ENCODE assay signal across 27 cellular contexts in the genomic region with DNA sequence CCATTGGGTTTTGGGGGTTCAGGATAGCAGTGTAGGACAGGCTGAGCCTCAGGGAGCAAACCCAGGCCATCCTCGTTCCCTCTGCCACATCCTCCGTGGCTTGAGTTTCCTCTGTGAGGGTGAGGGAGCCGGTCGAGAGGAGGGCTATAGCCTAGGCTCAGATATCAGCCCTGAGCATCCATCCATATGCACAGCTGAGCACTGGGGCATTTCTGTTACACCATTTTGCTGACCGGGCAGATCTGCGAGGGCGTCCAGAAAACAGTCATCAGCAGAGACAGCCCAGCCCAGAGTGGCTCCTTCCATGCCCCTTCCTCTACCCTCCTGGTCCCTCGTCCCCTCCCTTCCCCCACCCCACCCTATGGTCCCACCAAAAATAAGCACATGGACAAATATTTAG. TPM values are rescaled to one million over a fixed set of nuclear protein-coding genes. Genes with fewer than 3 reads are reported as not detected.
DNase-seq lines count a peak whose midpoint lies in the region; ATAC-seq, FAIRE-seq and TF ChIP-seq lines count a peak whose summit lies in the region.
"Had no signal": no experiment of that assay in that cellular context is flagged by ENCODE, and none has a peak within 500 bp of the region (broad histone marks: within the 10 kb centered on the region; RNA-seq: fewer than 3 reads in every experiment).

No MANE protein-coding gene starts in this region.

- no peak for TF ChIP-seq RAD21 in HepG2 (CRISPR knock-in tag; IDR thresholded peaks at IDR 0.05)

- H2AFZ ChIP-seq in HepG2 (ENCODE audit: low read length) = no peak overlapping the region
- H2AFZ ChIP-seq: GM23338, PC-9 had no signal

- H3K4me1 Mint-ChIP-seq in brain = peaks cover 62% of the 10 kb centered on the region
- H3K4me1 Mint-ChIP-seq in mesothelial cell of epicardium = peaks cover 25% of the 10 kb centered on the region
- H3K4me1 Mint-ChIP-seq in stimulated activated effector memory CD8-positive, alpha-beta T cell treated with anti-CD3 and anti-CD28 coated beads, Interleukin-12 subunit alpha, Interleukin-12 subunit beta, amount 100 ng/mL, for 72 hours = peaks cover 21% of the 10 kb centered on the region

- H3K27me3 ChIP-seq in HepG2 (ENCODE audit: control insufficient read depth in 1 of 2, insufficient read depth in 2 of 2, low read length in 2 of 2) = no peaks in the 10 kb centered on the region
- H3K27me3 ChIP-seq in right lobe of liver = no peaks in the 10 kb centered on the region
- no peaks in the 10 kb centered on the region for H3K27me3 ChIP-seq in ovary
- H3K27me3 ChIP-seq: BLaER1 treated with 17β-estradiol and CSF1 and Interleukin-3, amounts not matched to agents 10 nM and 100 nM had no signal

- BruUV-seq in HepG2 (replicated peaks; lab: Mats Ljungman, UMichigan) = no TSS peak

- no peak overlapping the region for H3K9ac ChIP-seq in HepG2 (ENCODE audit: insufficient read depth, low read depth, low read length)
- H3K9ac ChIP-seq: BLaER1 treated with 17β-estradiol and CSF1 and Interleukin-3, amounts not matched to agents 10 nM and 100 nM had no signal

- TF ChIP-seq EP300 in HepG2 (IDR thresholded peaks at IDR 0.05; ENCODE audit: low read depth in 2 of 2, low read length in 2 of 2) = no peak
- no peak for TF ChIP-seq EP300 in HepG2 (CRISPR knock-in tag; IDR thresholded peaks at IDR 0.05; ENCODE audit: borderline replicate concordance)
- TF ChIP-seq EP300 in ovary (IDR thresholded peaks at IDR 0.05) = no peak

- in situ Hi-C loops in HepG2 (cut with HindIII; ENCODE audit: extremely low pct_ligation_motif_present, low pct_unique_long_range_greater_than_20kb) = no loop called here

- H3K4me2 ChIP-seq in HepG2 (ENCODE audit: low read depth, low read length) = no peak overlapping the region
- H3K4me2 ChIP-seq: BLaER1 treated with 17β-estradiol and CSF1 and Interleukin-3, amounts not matched to agents 10 nM and 100 nM; GM23338; PC-9 had no signal

- intact Hi-C loops in HepG2 (cut with micrococcal nuclease; ENCODE audit: unreplicated experiment) = no loop called here
- intact Hi-C loops in right lobe of liver (cut with DNase I) = no loop called here
- intact Hi-C loops in ovary (cut with DNase I) = loop anchor here in 1 of 4 donors (5.0 kb wide), 1 partner anchor 137 kb away; no protein-coding TSS in a partner anchor

- peak overlapping the region in 3 of 5 experiments; percentile 15 to 96 (median 24) for H3K27ac Mint-ChIP-seq in brain
- peak overlapping the region; percentile 59 for H3K27ac Mint-ChIP-seq in mesothelial cell of epicardium
- peak overlapping the region; percentile 50 for H3K27ac Mint-ChIP-seq in stimulated activated effector memory CD8-positive, alpha-beta T cell treated with anti-CD3 and anti-CD28 coated beads, Interleukin-12 subunit alpha, Interleukin-12 subunit beta, amount 100 ng/mL, for 72 hours
- H3K27ac Mint-ChIP-seq: CD4-positive, alpha-beta T cell; GM23338 had no signal

- H3K4me3 Mint-ChIP-seq in brain = no peak overlapping the region
- no peak overlapping the region for H3K4me3 Mint-ChIP-seq in mesothelial cell of epicardium
- H3K4me3 Mint-ChIP-seq in stimulated activated effector memory CD8-positive, alpha-beta T cell treated with anti-CD3 and anti-CD28 coated beads, Interleukin-12 subunit alpha, Interleukin-12 subunit beta, amount 100 ng/mL, for 72 hours = no peak overlapping the region
- H3K4me3 Mint-ChIP-seq: CD4-positive, alpha-beta T cell; GM23338 had no signal

- TF ChIP-seq POLR2A in HepG2 (IDR thresholded peaks at IDR 0.05; ENCODE audit: insufficient read depth in 1 of 2, low read depth in 2 of 2, low read length in 2 of 2) = no peak
- TF ChIP-seq POLR2A in right lobe of liver (IDR thresholded peaks at IDR 0.05) = no peak
- TF ChIP-seq POLR2A in ovary (IDR thresholded peaks at IDR 0.05) = no peak

- CTCF ChIA-PET in HepG2 (lab: Yijun Ruan, JAX; ENCODE audit: low intra/inter-chr PET ratio, low total read pairs) = no interaction called here

- H3K27me3 Mint-ChIP-seq in brain = no peaks in the 10 kb centered on the region
- H3K27me3 Mint-ChIP-seq in mesothelial cell of epicardium (ENCODE audit: low read depth) = no peaks in the 10 kb centered on the region
- H3K27me3 Mint-ChIP-seq: CD4-positive, alpha-beta T cell had no signal

- FAIRE-seq in HepG2 (lab: Jason Lieb, UNC) = no peak
- FAIRE-seq: GM12891 had no signal

- ATAC-seq in HepG2 (no peak), right lobe of liver (no peak)
- ATAC-seq in stimulated activated effector memory CD8-positive, alpha-beta T cell treated with anti-CD3 and anti-CD28 coated beads, Interleukin-12 subunit alpha, Interleukin-12 subunit beta, amount 100 ng/mL, for 72 hours = no peak
- ATAC-seq: GM23338 had no signal

- no peaks in the 10 kb centered on the region for H3K9me3 Mint-ChIP-seq in brain
- no peaks in the 10 kb centered on the region for H3K9me3 Mint-ChIP-seq in mesothelial cell of epicardium
- no peaks in the 10 kb centered on the region for H3K9me3 Mint-ChIP-seq in stimulated activated effector memory CD8-positive, alpha-beta T cell treated with anti-CD3 and anti-CD28 coated beads, Interleukin-12 subunit alpha, Interleukin-12 subunit beta, amount 100 ng/mL, for 72 hours
- H3K9me3 Mint-ChIP-seq: CD4-positive, alpha-beta T cell; GM23338 had no signal

- no peaks in the 10 kb centered on the region for H3K79me2 ChIP-seq in HepG2 (ENCODE audit: insufficient read depth, low read length)

- POLR2A ChIA-PET in HepG2 (lab: Yijun Ruan, JAX) = no interaction called here

- H3K9me3 ChIP-seq in HepG2 (ENCODE audit: low read length) (no peaks in the 10 kb centered on the region), right lobe of liver (no peaks in the 10 kb centered on the region), ovary (no peaks in the 10 kb centered on the region)
- H3K9me3 ChIP-seq: BLaER1 treated with 17β-estradiol and CSF1 and Interleukin-3, amounts not matched to agents 10 nM and 100 nM; Caco-2 had no signal

- TF ChIP-seq CTCF in HepG2 (CRISPR knock-in tag; IDR thresholded peaks at IDR 0.05) (no peak), right lobe of liver (IDR thresholded peaks at IDR 0.05) (no peak), brain (conservative IDR thresholded peaks at IDR 0.05) (no peak), mesothelial cell of epicardium (IDR thresholded peaks at IDR 0.05; ENCODE audit: unreplicated experiment) (no peak), ovary (IDR thresholded peaks at IDR 0.05) (no peak)

- H3K36me3 ChIP-seq in HepG2 (replicated peaks in 1 of 2; ENCODE audit: control insufficient read depth in 1 of 2, insufficient read depth in 2 of 2, low read length in 2 of 2) = peaks cover 27 to 87% of the 10 kb centered on the region in 2 experiments
- peaks cover 0 to 22% (median 7%) of the 10 kb centered on the region in 4 donors for H3K36me3 ChIP-seq in right lobe of liver
- H3K36me3 ChIP-seq in ovary = no peaks in the 10 kb centered on the region

- peaks cover 4% of the 10 kb centered on the region; the same call in 1 of the 2 replicates for H4K20me1 ChIP-seq in HepG2 (ENCODE audit: insufficient read depth, low read length)

- H3K27ac ChIP-seq in HepG2 (ENCODE audit: extremely low read length, insufficient read depth, low read length) (no peak overlapping the region), right lobe of liver (no peak overlapping the region), ovary (no peak overlapping the region)
- H3K27ac ChIP-seq: 22Rv1; BLaER1 treated with 17β-estradiol and CSF1 and Interleukin-3, amounts not matched to agents 10 nM and 100 nM; PC-9 had no signal

- WGBS in HepG2 (ENCODE audit: low lambda C conversion rate) = 96% methylated on average over 3 of the region's 8 CpGs
- WGBS in right lobe of liver (ENCODE audit: insufficient coverage, low coverage, low lambda C conversion rate, missing lambda C conversion rate) = 60% methylated on average over 1 of the region's 8 CpGs
- 70 to 75% (median 70%) methylated on average over 8 of the region's 8 CpGs for WGBS in ovary, 3 donors

- H3K36me3 Mint-ChIP-seq in brain (peaks cover 18% of the 10 kb centered on the region), mesothelial cell of epicardium (peaks cover 22% of the 10 kb centered on the region)
- no peaks in the 10 kb centered on the region for H3K36me3 Mint-ChIP-seq in stimulated activated effector memory CD8-positive, alpha-beta T cell treated with anti-CD3 and anti-CD28 coated beads, Interleukin-12 subunit alpha, Interleukin-12 subunit beta, amount 100 ng/mL, for 72 hours

- DNase-seq in HepG2 (ENCODE audit: low spot score) (no peak), right lobe of liver (no peak), mesothelial cell of epicardium (ENCODE audit: low spot score in 2 of 2, unreplicated experiment in 2 of 2) (no peak), ovary (no peak), AML-193 (lab: John Stamatoyannopoulos, UW) (no peak)
- no peak for DNase-seq in stimulated activated effector memory CD8-positive, alpha-beta T cell treated with anti-CD3 and anti-CD28 coated beads, Interleukin-12 subunit alpha, Interleukin-12 subunit beta, amount 100 ng/mL, for 72 hours (ENCODE audit: low spot score in 2 of 2)
- DNase-seq in effector CD8-positive, alpha-beta T cell (lab: John Stamatoyannopoulos, UW) = no peak
- DNase-seq: Caco-2; CD4-positive, alpha-beta T cell; EL; GF-D8; HCEC 1CT; KBM-7; NCI-H1105 treated with DMSO at 0.1 percent for 48 hours; NCI-H146; NCI-H1930; NCI-H2107; NCI-H526; NCI-H82; NK-92 treated with Interleukin-12 subunit alpha and Interleukin-12 subunit beta, amount 100 ng/mL, for 24 hours; SHP77 had no signal

- H3K4me3 ChIP-seq in HepG2 (replicated peaks in 1 of 3; ENCODE audit: insufficient read depth in 1 of 3, low read depth in 2 of 3, low read length in 3 of 3) = no peak overlapping the region
- H3K4me3 ChIP-seq in right lobe of liver = no peak overlapping the region
- no peak overlapping the region for H3K4me3 ChIP-seq in ovary
- H3K4me3 ChIP-seq: BLaER1 treated with 17β-estradiol and CSF1 and Interleukin-3, amounts not matched to agents 10 nM and 100 nM; GM23338; PC-9 had no signal

- H3K4me1 ChIP-seq in HepG2 (ENCODE audit: insufficient read depth, low read length) (no peaks in the 10 kb centered on the region), right lobe of liver (no peaks in the 10 kb centered on the region), ovary (ENCODE audit: insufficient read depth) (no peaks in the 10 kb centered on the region)
- H3K4me1 ChIP-seq: Caco-2 had no signal

RNA-seq across cellular contexts. Expression of gene PTPRF, which starts 53.5 kb away (rescaled TPM):
- 47.3 and 55.9 TPM in 2 replicates for total RNA-seq in HepG2 (2016; rRNA removed; fragmentation: Illumina TruSeq; extraction: Trizol)
- 6.1 and 8.9 TPM in 2 replicates for total RNA-seq in HepG2 (2016; cell fraction: cytosol; rRNA removed; fragmentation: Illumina TruSeq; extraction: Trizol; ENCODE audit: low read depth)
- total RNA-seq in HepG2 (2016; cell fraction: insoluble cytoplasmic fraction; rRNA removed; fragmentation: Illumina TruSeq; extraction: Trizol) = 38.1 and 54.3 TPM in 2 replicates
- total RNA-seq in HepG2 (2016; cell fraction: membrane; rRNA removed; fragmentation: Illumina TruSeq; extraction: Trizol) = 30.4 and 36.7 TPM in 2 replicates
- total RNA-seq in HepG2 (2016; cell fraction: nucleus; rRNA removed; fragmentation: Illumina TruSeq; extraction: Trizol) = 76.8 and 90.3 TPM in 2 replicates
- polyA plus RNA-seq in HepG2 (2011; rRNA removed) = 167 and 213 TPM in 2 replicates
- polyA plus RNA-seq in HepG2 (2011; cell fraction: cytosol; rRNA removed) = 119 and 128 TPM in 2 replicates
- polyA plus RNA-seq in HepG2 (2011; cell fraction: nucleus; rRNA removed) = 229 and 238 TPM in 2 replicates
- 125 and 182 TPM in 2 replicates for polyA plus RNA-seq in HepG2 (2012)
- 5.7 and 6.0 TPM in 2 replicates for polyA plus RNA-seq in HepG2 (2016; cell fraction: cytosol; fragmentation: Illumina TruSeq; extraction: Trizol; ENCODE audit: low read depth)
- polyA plus RNA-seq in HepG2 (2016; cell fraction: insoluble cytoplasmic fraction; fragmentation: Illumina TruSeq; extraction: Trizol; ENCODE audit: low read depth) = 37.1 and 51.8 TPM in 2 replicates
- polyA plus RNA-seq in HepG2 (2016; cell fraction: membrane; fragmentation: Illumina TruSeq; extraction: Trizol; ENCODE audit: low read depth) = 13.5 and 17.9 TPM in 2 replicates
- polyA plus RNA-seq in HepG2 (2016; cell fraction: nucleus; fragmentation: Illumina TruSeq; extraction: Trizol; ENCODE audit: insufficient read depth, low read depth) = 139 and 140 TPM in 2 replicates
- 212 and 690 TPM in 2 replicates for polyA minus RNA-seq in HepG2 (2011; rRNA and poly(A)+ RNA removed; ENCODE audit: low replicate concordance)
- 137 and 178 TPM in 2 replicates for polyA minus RNA-seq in HepG2 (2011; cell fraction: cytosol; rRNA and poly(A)+ RNA removed)
- 83.0 and 106 TPM in 2 replicates for polyA minus RNA-seq in HepG2 (2011; cell fraction: nucleus; rRNA and poly(A)+ RNA removed)
- 100 to 1,000 TPM in 4 of 6 experiments, 10 to 100 TPM in 2; 97.1 to 252 (median 160) TPM for total RNA-seq in right lobe of liver
- polyA plus RNA-seq in brain (ENCODE audit: insufficient read depth, low read depth, low replicate concordance) = 147 TPM
- 464 to 475 TPM (median 471 TPM) in 3 replicates for total RNA-seq in mesothelial cell of epicardium
- 100 to 1,000 TPM in 3 of 7 donors, 10 to 100 TPM in 4; 26.3 to 165 (median 95.5) TPM for total RNA-seq in ovary
- 10 to 100 TPM; 24.4 to 35.4 TPM for polyA plus RNA-seq in ovary
